10 cellular contexts compared by ENCODE assay signal in the genomic region with DNA sequence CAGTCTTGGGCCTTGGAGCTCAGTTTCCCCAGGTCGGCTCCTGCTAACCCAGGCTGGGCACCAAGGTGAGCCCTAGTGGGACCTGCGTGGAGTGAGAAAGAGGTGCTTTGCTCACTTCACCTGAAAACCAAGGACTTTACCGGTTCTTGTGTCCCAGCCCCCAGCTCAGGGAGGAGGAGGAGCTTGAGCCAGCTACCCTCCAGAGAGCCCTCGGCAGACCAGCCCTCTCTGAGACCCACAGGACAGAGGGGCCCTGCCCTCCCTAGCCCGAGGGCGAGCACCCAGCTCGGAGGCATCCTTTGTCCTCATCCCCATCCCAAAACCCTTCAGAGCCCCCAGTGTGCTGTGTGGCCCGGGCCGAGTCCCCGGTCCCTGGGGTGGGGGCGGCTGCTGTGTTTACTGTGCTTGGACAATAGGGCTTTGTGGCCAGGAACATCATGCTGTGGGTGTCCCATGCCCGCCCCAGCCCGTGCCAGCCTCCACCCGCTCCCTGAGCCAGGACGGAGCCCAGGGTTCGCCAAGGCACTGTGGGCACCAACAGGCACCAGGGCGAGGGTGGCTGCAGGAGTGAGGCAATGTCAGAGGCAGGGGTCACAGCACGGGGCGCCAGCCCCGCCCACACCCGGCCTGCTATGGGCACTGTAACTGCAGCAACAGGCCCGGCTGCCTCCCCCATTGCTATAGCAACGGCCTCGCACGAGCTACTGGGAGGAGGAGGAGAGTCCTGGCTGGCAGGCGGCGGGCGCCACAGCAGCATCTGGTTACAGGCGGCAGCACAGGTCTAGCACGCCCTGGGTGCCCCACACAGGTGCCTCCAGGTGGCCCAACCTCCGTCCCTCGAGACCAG. TPM values are rescaled to one million over a fixed set of nuclear protein-coding genes. Genes with fewer than 3 reads are reported as not detected.
DNase-seq lines count a peak whose midpoint lies in the region; ATAC-seq and TF ChIP-seq lines count a peak whose summit lies in the region.
"Had no signal": no experiment of that assay in that cellular context is flagged by ENCODE, and none has a peak within 500 bp of the region (broad histone marks: within the 10 kb centered on the region; RNA-seq: fewer than 3 reads in every experiment).

No MANE protein-coding gene starts in this region.

- H3K27ac Mint-ChIP-seq in activated CD4-positive, alpha-beta memory T cell treated with anti-CD3 and anti-CD28 coated beads for 36 hours, result no peak overlapping the region
- H3K27ac Mint-ChIP-seq: activated naive CD4-positive, alpha-beta T cell treated with anti-CD3 and anti-CD28 coated beads, Interleukin-2, amount 50 U/mL, for 24 hours had no signal

- peaks cover 19% of the 10 kb centered on the region for H3K4me1 Mint-ChIP-seq in activated CD4-positive, alpha-beta memory T cell treated with anti-CD3 and anti-CD28 coated beads for 36 hours (ENCODE audit: low read depth)

- DNase-seq in ELF-1 (ENCODE audit: low read depth, low spot score) (peak; percentile 44), NCI-H2196 (lab: John Stamatoyannopoulos, UW; ENCODE audit: unreplicated experiment) (peak; percentile 95), cerebellum (ENCODE audit: low spot score) (peak; percentile 74), putamen (ENCODE audit: low spot score) (peak; percentile 99), hepatocyte (ENCODE audit: low spot score) (no peak)
- DNase-seq in activated CD4-positive, alpha-beta memory T cell treated with anti-CD3 and anti-CD28 coated beads for 36 hours, result no peak

- H3K4me1 ChIP-seq in hepatocyte (ENCODE audit: insufficient read depth), result peaks cover 20% of the 10 kb centered on the region

- no peaks in the 10 kb centered on the region for H3K9me3 Mint-ChIP-seq in activated CD4-positive, alpha-beta memory T cell treated with anti-CD3 and anti-CD28 coated beads for 36 hours
- H3K9me3 Mint-ChIP-seq: activated naive CD4-positive, alpha-beta T cell treated with anti-CD3 and anti-CD28 coated beads, Interleukin-2, amount 50 U/mL, for 24 hours had no signal

- H3K36me3 ChIP-seq in hepatocyte (replicated peaks; ENCODE audit: insufficient read depth, low read depth), result no peaks in the 10 kb centered on the region

- TF ChIP-seq CTCF in hepatocyte (IDR thresholded peaks at IDR 0.05; ENCODE audit: poor library complexity), result no peak

- H4K20me1 ChIP-seq in hepatocyte (ENCODE audit: insufficient read depth, poor library complexity, severe bottlenecking), result no peaks in the 10 kb centered on the region

- H3K4me3 Mint-ChIP-seq in activated CD4-positive, alpha-beta memory T cell treated with anti-CD3 and anti-CD28 coated beads for 36 hours, result no peak overlapping the region

- ATAC-seq in HG03460 (IDR thresholded peaks at IDR 0.05; ENCODE audit: unreplicated experiment) (no peak), GM21423 (IDR thresholded peaks at IDR 0.05; ENCODE audit: unreplicated experiment) (no peak)

- WGBS in hepatocyte (ENCODE audit: low lambda C conversion rate, missing lambda C conversion rate), result 91% methylated on average over 28 of the region's 32 CpGs

- H3K79me2 ChIP-seq in hepatocyte, result no peaks in the 10 kb centered on the region

- H3K27ac ChIP-seq in hepatocyte, result no peak overlapping the region

- H3K27me3 Mint-ChIP-seq in activated CD4-positive, alpha-beta memory T cell treated with anti-CD3 and anti-CD28 coated beads for 36 hours, result no peaks in the 10 kb centered on the region
- H3K27me3 Mint-ChIP-seq: activated naive CD4-positive, alpha-beta T cell treated with anti-CD3 and anti-CD28 coated beads, Interleukin-2, amount 50 U/mL, for 24 hours had no signal

- POLR2A ChIA-PET in activated CD4-positive, alpha-beta memory T cell treated with anti-CD3 and anti-CD28 coated beads for 36 hours (lab: Charles Lee), result interaction anchor here (1.2 kb wide), 1 partner anchor 10 kb away, joined by 5 read pairs; no protein-coding TSS in a partner anchor

- H2AFZ ChIP-seq in hepatocyte, result no peak overlapping the region

- intact Hi-C loops in activated CD4-positive, alpha-beta memory T cell treated with anti-CD3 and anti-CD28 coated beads for 36 hours (cut with micrococcal nuclease), result loop anchor here (5.0 kb wide), 2 partner anchors 42 to 123 kb away; no protein-coding TSS in a partner anchor

- no peaks in the 10 kb centered on the region for H3K9me3 ChIP-seq in hepatocyte (ENCODE audit: low read depth)

- CTCF ChIA-PET in activated CD4-positive, alpha-beta memory T cell treated with anti-CD3 and anti-CD28 coated beads for 36 hours (lab: Charles Lee), result interaction anchor here (1.2 to 6.8 kb wide), 2 partner anchors 12 to 39 kb away, joined by 3 to 56 read pairs; no protein-coding TSS in a partner anchor

- H3K36me3 Mint-ChIP-seq in activated CD4-positive, alpha-beta memory T cell treated with anti-CD3 and anti-CD28 coated beads for 36 hours, result no peaks in the 10 kb centered on the region
- H3K36me3 Mint-ChIP-seq: activated naive CD4-positive, alpha-beta T cell treated with anti-CD3 and anti-CD28 coated beads, Interleukin-2, amount 50 U/mL, for 24 hours had no signal

- no peaks in the 10 kb centered on the region for H3K9me2 ChIP-seq in hepatocyte (replicated peaks; ENCODE audit: insufficient read depth)

- no peaks in the 10 kb centered on the region for H3K27me3 ChIP-seq in hepatocyte

- no peak overlapping the region for H3K4me2 ChIP-seq in hepatocyte

- no peak overlapping the region for H3K4me3 ChIP-seq in hepatocyte

RNA-seq across cellular contexts. Expression of a gene that starts 2.7 kb away (rescaled TPM):
- total RNA-seq in cerebellum (29.0 TPM), hepatocyte (12.7 and 14.6 TPM in 2 replicates)
- 10 to 100 TPM; 22.1 to 22.9 TPM for total RNA-seq in activated CD4-positive, alpha-beta memory T cell treated with anti-CD3 and anti-CD28 coated beads for 36 hours
- 15.6 and 21.8 TPM in 2 replicates for polyA plus RNA-seq in hepatocyte

RNA-seq across cellular contexts. Expression of a gene that starts 6.5 kb away (rescaled TPM):
- total RNA-seq in cerebellum (0.09 TPM), hepatocyte (not detected in 2 replicates)
- 1 to 10 TPM in 1 of 2 experiments, under 1 TPM in 1; 0.85 to 1.3 TPM for total RNA-seq in activated CD4-positive, alpha-beta memory T cell treated with anti-CD3 and anti-CD28 coated beads for 36 hours
- polyA plus RNA-seq in hepatocyte, result 0.06 TPM in 1 of 2 replicates, not detected in the other
- total RNA-seq: glomerular endothelial cell had no signal

RNA-seq across cellular contexts. Expression of a gene that starts 20.6 kb away (rescaled TPM):
- total RNA-seq in cerebellum, result 24.0 TPM
- total RNA-seq in activated CD4-positive, alpha-beta memory T cell treated with anti-CD3 and anti-CD28 coated beads for 36 hours, result 10 to 100 TPM; 36.0 to 42.6 TPM
- 12.3 and 12.7 TPM in 2 replicates for total RNA-seq in hepatocyte
- 69.8 and 72.7 TPM in 2 replicates for polyA plus RNA-seq in hepatocyte

RNA-seq across cellular contexts. Expression of a gene that starts 28.5 kb away (rescaled TPM):
- total RNA-seq in cerebellum, result 0.45 TPM
- total RNA-seq in activated CD4-positive, alpha-beta memory T cell treated with anti-CD3 and anti-CD28 coated beads for 36 hours, result not detected
- 1.8 and 2.3 TPM in 2 replicates for total RNA-seq in hepatocyte
- polyA plus RNA-seq in hepatocyte, result 1.1 and 3.2 TPM in 2 replicates
- total RNA-seq: glomerular endothelial cell had no signal

RNA-seq across cellular contexts. Expression of a gene that starts 29.0 kb away (rescaled TPM):
- total RNA-seq in cerebellum (not detected), hepatocyte (6.6 and 9.9 TPM in 2 replicates)
- under 1 TPM; 0.43 to 0.61 TPM for total RNA-seq in activated CD4-positive, alpha-beta memory T cell treated with anti-CD3 and anti-CD28 coated beads for 36 hours
- polyA plus RNA-seq in hepatocyte, result 45.0 and 63.5 TPM in 2 replicates

Comparison
In these comparisons a context has a peak if more than half of its experiments do, and no peak if none do; other contexts are left out.
1. DNase-seq: peak in ELF-1 (single experiment), NCI-H2196 (single experiment), cerebellum (single experiment) and putamen (single experiment); none in activated CD4-positive, alpha-beta memory T cell treated with anti-CD3 and anti-CD28 coated beads for 36 hours (single experiment) and hepatocyte (single experiment).